Comparison of ENCODE assay signal across 26 cellular contexts in genomic region chr9:113738506-113738897, GRCh38.
DNase-seq lines count a peak whose midpoint lies in the region; ATAC-seq, FAIRE-seq and TF ChIP-seq lines count a peak whose summit lies in the region.
"Had no signal": no experiment of that assay in that cellular context is flagged by ENCODE, and none has a peak within 500 bp of the region (broad histone marks: within the 10 kb centered on the region; RNA-seq: fewer than 3 reads in every experiment).

No MANE protein-coding gene starts in this region.

- FAIRE-seq in K562 (lab: Jason Lieb, UNC): no peak
- FAIRE-seq: A204.1 had no signal

- TF ChIP-seq RAD21 in K562 (CRISPR knock-in tag; conservative IDR thresholded peaks at IDR 0.05 in 1 of 2, IDR thresholded peaks at IDR 0.05 in 1 of 2): no peak

- peaks cover 16% of the 10 kb centered on the region for H3K27me3 Mint-ChIP-seq in osteocyte (ENCODE audit: unreplicated experiment)

- no peak for TF ChIP-seq EP300 in K562 (IDR thresholded peaks at IDR 0.05; ENCODE audit: low read length)

- H3K9me3 Mint-ChIP-seq in osteocyte (ENCODE audit: unreplicated experiment): no peaks in the 10 kb centered on the region
- H3K9me3 Mint-ChIP-seq: natural killer cell treated with Interleukin-12 subunit alpha and Interleukin-12 subunit beta and Interleukin-15 and Interleukin-18, amount 100 ng/mL, for 72 hours had no signal

- in situ Hi-C loops in K562 (cut with MboI): no loop called here

- no peaks in the 10 kb centered on the region for H3K9me1 ChIP-seq in K562 (ENCODE audit: control insufficient read depth, insufficient read depth, low read length)

- H3K27me3 ChIP-seq in K562 (ENCODE audit: control insufficient read depth in 2 of 2, insufficient read depth in 2 of 2, low read length in 2 of 2): peaks cover 4 to 8% of the 10 kb centered on the region in 2 experiments; a peak in 4 of 5 replicates
- no peaks in the 10 kb centered on the region for H3K27me3 ChIP-seq in colonic mucosa
- H3K27me3 ChIP-seq: body of pancreas, uterus had no signal

- peak; percentile 39 for DNase-seq in NCI-H748 (lab: John Stamatoyannopoulos, UW; ENCODE audit: unreplicated experiment)
- no peak for DNase-seq in NCI-H748 treated with DMSO at 0.1 percent for 48 hours (lab: John Stamatoyannopoulos, UW)
- no peak for DNase-seq in K562 (ENCODE audit: extremely low read depth in 1 of 4, low spot score in 3 of 4)
- peak; percentile 40 for DNase-seq in osteocyte (ENCODE audit: extremely low spot score, unreplicated experiment)
- DNase-seq in colonic mucosa: no peak
- no peak for DNase-seq in mucosa of gallbladder (ENCODE audit: low spot score)
- DNase-seq: activated T-cell treated with anti-CD3 and anti-CD28 coated beads, Interleukin-2, amount 50 U/mL, for 4 hours; AML-193; body of pancreas; CD8-positive, alpha-beta T cell; DMS79 treated with DMSO at 0.1 percent for 48 hours; IMR-90; kidney glomerular epithelial cell; lower lobe of right lung; NCI-H1092; NCI-H187; NCI-H526 treated with DMSO at 0.1 percent for 48 hours; stimulated activated naive CD4-positive, alpha-beta T cell treated with Interleukin-2 at 50 U/mL for 16 hours; uterus had no signal

- H3K9ac ChIP-seq in K562 (ENCODE audit: insufficient read depth in 1 of 2, low read depth in 2 of 2, low read length in 2 of 2) (no peak overlapping the region), colonic mucosa (ENCODE audit: low read depth in 2 of 2, low read length in 2 of 2) (no peak overlapping the region)

- no TSS peak for BruUV-seq in K562 (replicated peaks; lab: Mats Ljungman, UMichigan)

- no peak overlapping the region for H3K4me2 ChIP-seq in K562 (ENCODE audit: insufficient read depth, low read length)

- H3K4me1 Mint-ChIP-seq in osteocyte (ENCODE audit: unreplicated experiment): peaks cover 32% of the 10 kb centered on the region
- H3K4me1 Mint-ChIP-seq: activated CD4-positive, alpha-beta T cell treated with anti-CD3 and anti-CD28 coated beads for 36 hours had no signal

- H3K4me1 ChIP-seq in K562 (replicated peaks in 1 of 2; ENCODE audit: control insufficient read depth in 2 of 2, insufficient read depth in 2 of 2, low read length in 2 of 2) (no peaks in the 10 kb centered on the region), colonic mucosa (no peaks in the 10 kb centered on the region)
- H3K4me1 ChIP-seq: body of pancreas, lower lobe of right lung, uterus had no signal

- H3K27ac Mint-ChIP-seq in osteocyte (ENCODE audit: unreplicated experiment): no peak overlapping the region
- H3K27ac Mint-ChIP-seq: activated CD4-positive, alpha-beta T cell treated with anti-CD3 and anti-CD28 coated beads for 36 hours; CD8-positive, alpha-beta T cell; natural killer cell treated with Interleukin-12 subunit alpha and Interleukin-12 subunit beta and Interleukin-15 and Interleukin-18, amount 100 ng/mL, for 72 hours had no signal

- POLR2A ChIA-PET in K562 (lab: Yijun Ruan, JAX): no interaction called here

- peaks cover 2% of the 10 kb centered on the region for H3K36me3 Mint-ChIP-seq in osteocyte (ENCODE audit: unreplicated experiment)
- H3K36me3 Mint-ChIP-seq: CD8-positive, alpha-beta T cell; natural killer cell treated with Interleukin-12 subunit alpha and Interleukin-12 subunit beta and Interleukin-15 and Interleukin-18, amount 100 ng/mL, for 72 hours had no signal

- H3K36me3 ChIP-seq in K562 (ENCODE audit: control insufficient read depth, insufficient read depth, low read length) (no peaks in the 10 kb centered on the region), colonic mucosa (no peaks in the 10 kb centered on the region)
- H3K36me3 ChIP-seq: lower lobe of right lung, thoracic aorta, uterus had no signal

- WGBS in K562 (ENCODE audit: insufficient coverage, low coverage, missing lambda C conversion rate): 5% methylated on average over 9 of the region's 9 CpGs

- no peak overlapping the region for H2AFZ ChIP-seq in K562 (ENCODE audit: low read depth, low read length)

- TF ChIP-seq POLR2A in K562 (conservative IDR thresholded peaks at IDR 0.05): no peak

- ATAC-seq in HG03175 (IDR thresholded peaks at IDR 0.05; ENCODE audit: unreplicated experiment) (peak; percentile 25), K562 (peak; percentile 42), HG03520 (IDR thresholded peaks at IDR 0.05; ENCODE audit: unreplicated experiment) (no peak)
- ATAC-seq: activated T-cell treated with anti-CD3 and anti-CD28 coated beads, Interleukin-2, amount 50 U/mL, for 4 hours; body of pancreas; CD8-positive, alpha-beta T cell; lower lobe of right lung had no signal

- H3K4me3 Mint-ChIP-seq in osteocyte (ENCODE audit: unreplicated experiment): no peak overlapping the region
- H3K4me3 Mint-ChIP-seq: activated CD4-positive, alpha-beta T cell treated with anti-CD3 and anti-CD28 coated beads for 36 hours; activated T-cell treated with anti-CD3 and anti-CD28 coated beads, Interleukin-2, amount 50 U/mL, for 4 hours; CD8-positive, alpha-beta T cell; natural killer cell treated with Interleukin-12 subunit alpha and Interleukin-12 subunit beta and Interleukin-15 and Interleukin-18, amount 100 ng/mL, for 72 hours had no signal

- no peaks in the 10 kb centered on the region for H3K79me2 ChIP-seq in K562 (ENCODE audit: control insufficient read depth, insufficient read depth, low read length)

- intact Hi-C loops in K562 (cut with micrococcal nuclease) (loop anchor here (5.0 to 10.0 kb wide), 5 partner anchors 69 to 554 kb away; partner anchors contain the start of genes AMBP and ZNF618), colonic mucosa (cut with DNase I) (no loop called here)

- H4K20me1 ChIP-seq in K562 (replicated peaks; ENCODE audit: control insufficient read depth, insufficient read depth, low read length): no peaks in the 10 kb centered on the region

- H3K4me3 ChIP-seq in K562: no peak overlapping the region
- H3K4me3 ChIP-seq in colonic mucosa: no peak overlapping the region
- H3K4me3 ChIP-seq: body of pancreas, lower lobe of right lung, thoracic aorta, uterus had no signal

- TF ChIP-seq CTCF in K562 (IDR thresholded peaks at IDR 0.05 in 2 of 3, conservative IDR thresholded peaks at IDR 0.05 in 1 of 3; ENCODE audit: insufficient read depth in 2 of 3, low read depth in 1 of 3, low read length in 3 of 3) (no peak), osteocyte (IDR thresholded peaks at IDR 0.05) (no peak), colonic mucosa (IDR thresholded peaks at IDR 0.05) (no peak)

- no peak overlapping the region for H3K27ac ChIP-seq in K562 (ENCODE audit: extremely low read depth, low read depth, low read length)
- no peak overlapping the region for H3K27ac ChIP-seq in colonic mucosa
- H3K27ac ChIP-seq: body of pancreas, epithelial cell of prostate, lower lobe of right lung, thoracic aorta, uterus had no signal

- no peaks in the 10 kb centered on the region for H3K9me3 ChIP-seq in K562 (replicated peaks; ENCODE audit: control insufficient read depth, insufficient read depth, low read depth, low read length)
- no peaks in the 10 kb centered on the region for H3K9me3 ChIP-seq in colonic mucosa
- H3K9me3 ChIP-seq: body of pancreas, lower lobe of right lung, thoracic aorta, uterus had no signal

- CTCF ChIA-PET in K562 (lab: Yijun Ruan, JAX; ENCODE audit: low intra/inter-chr PET ratio): no interaction called here

TF ChIP-seq in K562, 482 proteins besides CTCF, POLR2A, EP300 and RAD21 (continues in another document):
- TF ChIP-seq SOX6 (IDR thresholded peaks at IDR 0.05) (no peak), MEF2D (tag; conservative IDR thresholded peaks at IDR 0.05; ENCODE audit: low read depth) (no peak), ZNF253 (CRISPR knock-in tag; conservative IDR thresholded peaks at IDR 0.05) (no peak), ATF6 (CRISPR knock-in tag; IDR thresholded peaks at IDR 0.05) (no peak), TSHZ1 (CRISPR knock-in tag; IDR thresholded peaks at IDR 0.05) (no peak), ZNF232 (CRISPR knock-in tag; IDR thresholded peaks at IDR 0.05) (no peak)

Comparison
In these comparisons a context has a peak if more than half of its experiments do, and no peak if none do; other contexts are left out.
1. DNase-seq: peak in NCI-H748 (single experiment) and osteocyte (single experiment); none in NCI-H748 treated with DMSO at 0.1 percent for 48 hours (single experiment), K562 (0 of 4), colonic mucosa (single experiment) and mucosa of gallbladder (single experiment).